11 cellular contexts compared by ENCODE assay signal in genomic region chr16:1535391-1536291, GRCh38. TPM values are rescaled to one million over a fixed set of nuclear protein-coding genes. Genes with fewer than 3 reads are reported as not detected.
DNase-seq lines count a peak whose midpoint lies in the region; ATAC-seq and TF ChIP-seq lines count a peak whose summit lies in the region.
"Had no signal": no experiment of that assay in that cellular context is flagged by ENCODE, and none has a peak within 500 bp of the region (broad histone marks: within the 10 kb centered on the region; RNA-seq: fewer than 3 reads in every experiment).

No MANE protein-coding gene starts in this region.

- H3K27me3 ChIP-seq in duodenal mucosa (ENCODE audit: control insufficient read depth in 1 of 2, insufficient read depth in 2 of 2, low read length in 2 of 2) (no peaks in the 10 kb centered on the region), muscle layer of duodenum (ENCODE audit: low read depth, low read length) (no peaks in the 10 kb centered on the region)
- H3K27me3 ChIP-seq: body of pancreas had no signal

- peak; percentile 24 to 48 (median 26) for ATAC-seq in T-cell (replicated peaks in 1 of 4)
- ATAC-seq in HG02938 (IDR thresholded peaks at IDR 0.05; ENCODE audit: unreplicated experiment) = no peak
- ATAC-seq: body of pancreas had no signal

- peak overlapping the region; percentile 97 to 100 (median 100) for H3K4me3 Mint-ChIP-seq in T-cell

- CTCF ChIA-PET in AG04449 (lab: Yijun Ruan, JAX) (interaction anchor here (0.9 to 1.2 kb wide), 2 partner anchors 13 to 81 kb away, joined by 3 read pairs; no protein-coding TSS in a partner anchor), T-cell (lab: Charles Lee) (no interaction called here)

- POLR2A ChIA-PET in AG04449 (lab: Yijun Ruan, JAX) (interaction anchor here (1.7 kb wide), 1 partner anchor 12 kb away, joined by 3 read pairs; no protein-coding TSS in a partner anchor), T-cell (lab: Charles Lee) (no interaction called here)

- H3K27me3 Mint-ChIP-seq in T-cell = no peaks in the 10 kb centered on the region

- no peak for TF ChIP-seq CTCF in AG04449 (IDR thresholded peaks at IDR 0.05; ENCODE audit: insufficient read depth, low read length, missing control alignments)

- H3K36me3 ChIP-seq in duodenal mucosa (ENCODE audit: control insufficient read depth in 1 of 2, insufficient read depth in 2 of 2, low read length in 2 of 2) (peaks cover 0 to 21% of the 10 kb centered on the region in 2 donors), muscle layer of duodenum (ENCODE audit: control insufficient read depth in 1 of 2, insufficient read depth in 2 of 2, low read length in 2 of 2) (peaks cover 7 to 38% of the 10 kb centered on the region in 2 donors)

- H3K9ac ChIP-seq in duodenal mucosa (ENCODE audit: low read depth in 1 of 2, low read length in 2 of 2) = peak overlapping the region; percentile 54 to 56

- peaks cover 52 to 67% (median 62%) of the 10 kb centered on the region in 3 donors for H3K4me1 Mint-ChIP-seq in T-cell

- peaks cover 0 to 21% of the 10 kb centered on the region in 2 donors for H3K4me1 ChIP-seq in duodenal mucosa (ENCODE audit: control insufficient read depth in 1 of 2, insufficient read depth in 2 of 2, low read length in 2 of 2)
- H3K4me1 ChIP-seq in muscle layer of duodenum (ENCODE audit: control insufficient read depth in 1 of 2, insufficient read depth in 2 of 2, low read length in 2 of 2) = peaks cover 0 to 50% of the 10 kb centered on the region in 2 donors
- H3K4me1 ChIP-seq: body of pancreas had no signal

- H3K9me3 ChIP-seq in duodenal mucosa (ENCODE audit: control insufficient read depth in 1 of 2, low read length in 2 of 2) = no peaks in the 10 kb centered on the region
- H3K9me3 ChIP-seq in muscle layer of duodenum (ENCODE audit: control insufficient read depth in 1 of 2, low read length in 2 of 2) = no peaks in the 10 kb centered on the region
- H3K9me3 ChIP-seq: body of pancreas had no signal

- no peaks in the 10 kb centered on the region for H3K9me3 Mint-ChIP-seq in T-cell

- DNase-seq in AG04449 (ENCODE audit: low read depth, low spot score) (no peak), T-cell (peak in 12 of 34 experiments; percentile 9 to 47 (median 36)), DMS53 (lab: John Stamatoyannopoulos, UW) (no peak), DMS 273 treated with DMSO at 0.1 percent for 48 hours (lab: John Stamatoyannopoulos, UW) (no peak), 8988T (no peak)
- DNase-seq: body of pancreas had no signal

- H3K4me3 ChIP-seq in AG04449 (ENCODE audit: low read depth, low read length) (peak overlapping the region; percentile 60), duodenal mucosa (ENCODE audit: low read depth in 1 of 2, low read length in 2 of 2) (peak overlapping the region; percentile 66 to 73), muscle layer of duodenum (ENCODE audit: low read depth in 1 of 2, low read length in 2 of 2) (peak overlapping the region; percentile 65 to 73)
- H3K4me3 ChIP-seq: body of pancreas had no signal

- H3K27ac Mint-ChIP-seq in T-cell = peak overlapping the region; percentile 95 to 98

- H3K27ac ChIP-seq in duodenal mucosa (ENCODE audit: low read depth, low read length) (peak overlapping the region; percentile 10), muscle layer of duodenum (ENCODE audit: low read length) (peak overlapping the region; percentile 53)

- peaks cover 32% of the 10 kb centered on the region for H3K36me3 Mint-ChIP-seq in T-cell

RNA-seq across cellular contexts. Expression of gene TMEM204, which starts 2.2 kb away (rescaled TPM):
- total RNA-seq in T-cell = 100 to 1,000 TPM in 3 of 5 donors, 10 to 100 TPM in 2; 33.1 to 158 (median 115) TPM

RNA-seq across cellular contexts. Expression of gene TELO2, which starts 42.5 kb away (rescaled TPM):
- 10 to 100 TPM; 36.0 to 73.0 (median 56.1) TPM for total RNA-seq in T-cell

RNA-seq across cellular contexts. Expression of gene PTX4, which starts 46.9 kb away (rescaled TPM):
- total RNA-seq in T-cell = under 1 TPM in 1 of 5 donors, not detected in 4; 0.26 TPM
- total RNA-seq: body of pancreas, myocyte, subcutaneous adipose tissue had no signal
